18 cellular contexts compared by ENCODE assay signal in the genomic region with DNA sequence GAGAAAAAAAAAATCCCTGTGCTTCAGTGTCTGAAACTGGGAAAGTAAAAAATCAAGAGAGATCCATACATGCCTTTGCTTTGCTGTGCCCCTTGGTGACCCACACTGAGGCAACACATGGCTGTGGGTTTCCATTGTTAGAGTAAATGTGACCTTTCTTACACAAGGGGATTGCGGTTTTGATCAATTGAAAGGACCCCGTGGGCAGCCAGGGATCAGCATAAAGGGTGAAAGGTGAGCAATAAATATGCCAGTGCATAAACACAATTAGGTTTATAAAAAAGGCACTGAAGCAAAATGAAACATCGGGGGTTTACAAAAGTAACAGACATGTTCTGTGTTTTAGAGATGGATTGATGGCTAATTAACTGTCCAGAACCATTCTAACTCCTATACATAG. TPM values are rescaled to one million over a fixed set of nuclear protein-coding genes. Genes with fewer than 3 reads are reported as not detected.
DNase-seq lines count a peak whose midpoint lies in the region; FAIRE-seq and TF ChIP-seq lines count a peak whose summit lies in the region.
"Had no signal": no experiment of that assay in that cellular context is flagged by ENCODE, and none has a peak within 500 bp of the region (broad histone marks: within the 10 kb centered on the region; RNA-seq: fewer than 3 reads in every experiment).

No MANE protein-coding gene starts in this region.

- no peaks in the 10 kb centered on the region for H3K36me3 ChIP-seq in trophoblast cell (ENCODE audit: control insufficient read depth in 1 of 2, insufficient read depth in 2 of 2, low read length in 2 of 2)
- no peaks in the 10 kb centered on the region for H3K36me3 ChIP-seq in effector memory CD4-positive, alpha-beta T cell (ENCODE audit: control insufficient read depth, insufficient read depth, low read length)
- H3K36me3 ChIP-seq in tibial artery = no peaks in the 10 kb centered on the region
- no peaks in the 10 kb centered on the region for H3K36me3 ChIP-seq in A673 (ENCODE audit: insufficient read depth, low read length, poor library complexity, severe bottlenecking)
- H3K36me3 ChIP-seq: BLaER1 treated with 17β-estradiol and CSF1 and Interleukin-3, amounts not matched to agents 10 nM and 100 nM had no signal

- no peak overlapping the region for H4K8ac ChIP-seq in trophoblast cell (ENCODE audit: low read depth, low read length)

- no peaks in the 10 kb centered on the region for H3K4me1 ChIP-seq in trophoblast cell (ENCODE audit: control insufficient read depth in 1 of 2, insufficient read depth in 2 of 2, low read length in 2 of 2)
- no peaks in the 10 kb centered on the region for H3K4me1 ChIP-seq in effector memory CD4-positive, alpha-beta T cell (ENCODE audit: control insufficient read depth, insufficient read depth, low read length, poor library complexity, severe bottlenecking)
- no peaks in the 10 kb centered on the region for H3K4me1 ChIP-seq in tibial artery
- no peaks in the 10 kb centered on the region for H3K4me1 ChIP-seq in A673 (ENCODE audit: insufficient read depth, low read length, poor library complexity, severe bottlenecking)
- H3K4me1 ChIP-seq: BLaER1 treated with 17β-estradiol and CSF1 and Interleukin-3, amounts not matched to agents 10 nM and 100 nM had no signal

- no TSS peak for BruUV-seq in A673 (replicated peaks; lab: Mats Ljungman, UMichigan)

- H3K9me3 ChIP-seq in trophoblast cell (ENCODE audit: insufficient read depth, low read depth, low read length) (no peaks in the 10 kb centered on the region), tibial artery (no peaks in the 10 kb centered on the region), A673 (ENCODE audit: low read depth, low read length, poor library complexity, severe bottlenecking) (no peaks in the 10 kb centered on the region)
- no peaks in the 10 kb centered on the region for H3K9me3 ChIP-seq in effector memory CD4-positive, alpha-beta T cell (ENCODE audit: control insufficient read depth, low read length)
- H3K9me3 ChIP-seq: BLaER1 treated with 17β-estradiol and CSF1 and Interleukin-3, amounts not matched to agents 10 nM and 100 nM had no signal

- no peaks in the 10 kb centered on the region for H3K79me1 ChIP-seq in trophoblast cell (ENCODE audit: low read length)

- FAIRE-seq in D721Med (lab: Jason Lieb, UNC) = peak; percentile 6
- FAIRE-seq: G401.6, GM12891, GM19239, H1 had no signal

- WGBS in trophoblast cell (ENCODE audit: extremely low coverage, insufficient coverage, insufficient read length) = no CpG with 5 or more reads among the region's 3 CpGs

- H3K79me2 ChIP-seq in trophoblast cell (ENCODE audit: control insufficient read depth, insufficient read depth, low read length, poor library complexity) = no peaks in the 10 kb centered on the region

- intact Hi-C loops in tibial artery (cut with DNase I; ENCODE audit: low total_unique reads) = no loop called here
- intact Hi-C loops in A673 (cut with micrococcal nuclease; ENCODE audit: unreplicated experiment) = no loop called here

- no peak overlapping the region for H3K14ac ChIP-seq in trophoblast cell (ENCODE audit: low read length)

- no peak overlapping the region for H3K18ac ChIP-seq in trophoblast cell (ENCODE audit: low read length)

- H3K4me3 ChIP-seq in trophoblast cell (ENCODE audit: low read depth, low read length) (no peak overlapping the region), tibial artery (no peak overlapping the region), A673 (ENCODE audit: low read depth, low read length, poor library complexity, severe bottlenecking) (no peak overlapping the region)
- no peak overlapping the region for H3K4me3 ChIP-seq in effector memory CD4-positive, alpha-beta T cell (ENCODE audit: insufficient read depth, low read depth, low read length, poor library complexity, severe bottlenecking)
- H3K4me3 ChIP-seq: BLaER1 treated with 17β-estradiol and CSF1 and Interleukin-3, amounts not matched to agents 10 nM and 100 nM had no signal

- H4K91ac ChIP-seq in trophoblast cell (ENCODE audit: low read depth, low read length) = no peak overlapping the region

- H2AK5ac ChIP-seq in trophoblast cell (ENCODE audit: low read length) = no peak overlapping the region

- H2BK5ac ChIP-seq in trophoblast cell (ENCODE audit: low read depth, low read length, poor library complexity) = no peak overlapping the region

- H3K9ac ChIP-seq in trophoblast cell (ENCODE audit: low read length) = no peak overlapping the region
- H3K9ac ChIP-seq: BLaER1 treated with 17β-estradiol and CSF1 and Interleukin-3, amounts not matched to agents 10 nM and 100 nM had no signal

- no peak for TF ChIP-seq CTCF in D721Med (IDR thresholded peaks at IDR 0.05; ENCODE audit: insufficient read depth, missing control alignments)
- no peak for TF ChIP-seq CTCF in tibial artery (IDR thresholded peaks at IDR 0.05)
- no peak for TF ChIP-seq CTCF in A673 (conservative IDR thresholded peaks at IDR 0.05; ENCODE audit: low read depth, low read length)

- no peak overlapping the region for H3K27ac ChIP-seq in trophoblast cell (ENCODE audit: low read depth, low read length)
- H3K27ac ChIP-seq in effector memory CD4-positive, alpha-beta T cell (ENCODE audit: insufficient read depth, low read length, poor library complexity, severe bottlenecking) = no peak overlapping the region
- H3K27ac ChIP-seq in tibial artery = no peak overlapping the region
- H3K27ac ChIP-seq in A673 (ENCODE audit: low read depth, low read length, poor library complexity, severe bottlenecking) = no peak overlapping the region
- H3K27ac ChIP-seq: BLaER1 treated with 17β-estradiol and CSF1 and Interleukin-3, amounts not matched to agents 10 nM and 100 nM; HL-60 had no signal

- CTCF ChIA-PET in A673 (lab: Charles Lee) = no interaction called here

- no peak overlapping the region for H4K12ac ChIP-seq in trophoblast cell (ENCODE audit: low read depth, low read length)

- H3K27me3 ChIP-seq in trophoblast cell (ENCODE audit: insufficient read depth, low read length) (no peaks in the 10 kb centered on the region), tibial artery (no peaks in the 10 kb centered on the region), A673 (replicated peaks; ENCODE audit: insufficient read depth, low read depth, low read length, poor library complexity) (peaks cover 35% of the 10 kb centered on the region)
- no peaks in the 10 kb centered on the region for H3K27me3 ChIP-seq in effector memory CD4-positive, alpha-beta T cell (replicated peaks; ENCODE audit: control insufficient read depth, insufficient read depth, low read length, poor library complexity, severe bottlenecking)
- H3K27me3 ChIP-seq: BLaER1 treated with 17β-estradiol and CSF1 and Interleukin-3, amounts not matched to agents 10 nM and 100 nM had no signal

- H2BK12ac ChIP-seq in trophoblast cell (ENCODE audit: low read length) = no peak overlapping the region

- H3K4me2 ChIP-seq in trophoblast cell (ENCODE audit: low read length) = no peak overlapping the region
- H3K4me2 ChIP-seq: BLaER1 treated with 17β-estradiol and CSF1 and Interleukin-3, amounts not matched to agents 10 nM and 100 nM had no signal

- peak overlapping the region; percentile 58 for H3K23ac ChIP-seq in trophoblast cell (ENCODE audit: low read length)

- H2BK120ac ChIP-seq in trophoblast cell (ENCODE audit: insufficient read depth, low read length, poor library complexity) = no peak overlapping the region

- H3K4ac ChIP-seq in trophoblast cell (ENCODE audit: low read depth, low read length) = no peak overlapping the region

- DNase-seq in D721Med (ENCODE audit: insufficient read length, low spot score) (no peak), HuH-7 (ENCODE audit: low spot score) (peak; percentile 59), left kidney (ENCODE audit: low read depth, low spot score) (peak; percentile 35), trophoblast cell (no peak), NCI-H1417 (lab: John Stamatoyannopoulos, UW) (no peak), tibial artery (no peak), A673 (ENCODE audit: low spot score) (no peak)
- no peak for DNase-seq in effector memory CD4-positive, alpha-beta T cell
- DNase-seq: 8988T; CD8-positive, alpha-beta T cell; H9; IMR-90 had no signal

- POLR2A ChIA-PET in A673 (lab: Charles Lee; ENCODE audit: low non-redundant PET) = no interaction called here

- no peak overlapping the region for H2AFZ ChIP-seq in trophoblast cell (ENCODE audit: insufficient read depth, low read length, poor library complexity)

RNA-seq across cellular contexts. Expression of a gene that starts 40.8 kb away (rescaled TPM):
- polyA plus RNA-seq in trophoblast cell (2013) = 1.00 and 1.0 TPM in 2 replicates
- total RNA-seq in A673 (2021) = 11.5 TPM in 2 replicates

Comparison
In these comparisons a context has a peak if more than half of its experiments do, and no peak if none do; other contexts are left out.
1. DNase-seq: peak in HuH-7 (single experiment) and left kidney (single experiment); none in D721Med (single experiment), trophoblast cell (0 of 2), effector memory CD4-positive, alpha-beta T cell (0 of 3), NCI-H1417 (0 of 3), tibial artery (0 of 2) and A673 (single experiment).